Comparison of ENCODE assay signal across 20 cellular contexts in the genomic region with DNA sequence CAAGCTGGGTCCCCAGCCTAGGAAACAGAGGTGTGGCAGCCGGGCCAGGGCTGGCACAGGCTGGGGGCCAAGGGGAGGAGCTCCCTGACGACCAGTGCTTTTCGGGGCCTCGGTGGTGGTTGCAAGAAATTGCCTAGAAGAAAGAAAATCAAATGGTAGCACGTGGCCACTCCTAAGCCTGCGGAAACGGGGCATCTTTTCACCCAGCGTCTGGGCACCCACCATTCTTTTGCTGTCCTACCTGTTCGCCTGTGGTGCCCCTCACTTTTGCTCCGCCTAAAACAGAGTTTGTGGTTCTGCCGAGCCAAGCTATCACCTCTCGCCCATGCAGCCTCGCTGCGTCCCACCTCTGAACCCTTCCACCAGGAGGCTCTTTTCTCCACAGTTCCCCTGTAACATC. TPM values are rescaled to one million over a fixed set of nuclear protein-coding genes. Genes with fewer than 3 reads are reported as not detected.
DNase-seq lines count a peak whose midpoint lies in the region; ATAC-seq, FAIRE-seq and TF ChIP-seq lines count a peak whose summit lies in the region.
"Had no signal": no experiment of that assay in that cellular context is flagged by ENCODE, and none has a peak within 500 bp of the region (broad histone marks: within the 10 kb centered on the region; RNA-seq: fewer than 3 reads in every experiment).

No MANE protein-coding gene starts in this region.

- H3K9me3 Mint-ChIP-seq in GM23338: no peaks in the 10 kb centered on the region
- H3K9me3 Mint-ChIP-seq in immature natural killer cell: no peaks in the 10 kb centered on the region
- H3K9me3 Mint-ChIP-seq: IgD-negative memory B cell had no signal

- no peak for TF ChIP-seq EP300 in K562 (IDR thresholded peaks at IDR 0.05; ENCODE audit: low read length)

- H3K79me2 ChIP-seq in GM23338 (replicated peaks; ENCODE audit: insufficient read depth) (no peaks in the 10 kb centered on the region), K562 (ENCODE audit: control insufficient read depth, insufficient read depth, low read length) (no peaks in the 10 kb centered on the region)

- H3K9me1 ChIP-seq in K562 (ENCODE audit: control insufficient read depth, insufficient read depth, low read length): no peaks in the 10 kb centered on the region

- H3K27me3 Mint-ChIP-seq in GM23338 (ENCODE audit: insufficient read depth, low read depth, poor library complexity) (peaks cover 17% of the 10 kb centered on the region), immature natural killer cell (ENCODE audit: low read depth in 3 of 3) (peaks cover 0 to 3% (median 2%) of the 10 kb centered on the region in 3 donors)

- peak in 1 of 2 experiments; percentile 30; a peak in 2 of 4 replicates for TF ChIP-seq CTCF in GM23338 (conservative IDR thresholded peaks at IDR 0.05; ENCODE audit: low read depth in 2 of 2)
- TF ChIP-seq CTCF in HEK293 (tag by site-specific recombination; IDR thresholded peaks at IDR 0.05): no peak
- peak in 2 of 3 experiments; percentile 4 to 17; a peak in 2 of 6 replicates for TF ChIP-seq CTCF in K562 (IDR thresholded peaks at IDR 0.05 in 2 of 3, conservative IDR thresholded peaks at IDR 0.05 in 1 of 3; ENCODE audit: insufficient read depth in 2 of 3, low read depth in 1 of 3, low read length in 3 of 3)
- peak; percentile 4 for TF ChIP-seq CTCF in retinal pigment epithelial cell (conservative IDR thresholded peaks at IDR 0.05; ENCODE audit: low read depth, low read length)

- in situ Hi-C loops in K562 (cut with MboI): no loop called here

- H3K36me3 ChIP-seq in GM23338 (ENCODE audit: insufficient read depth) (peaks cover 8% of the 10 kb centered on the region), HEK293 (ENCODE audit: control insufficient read depth in 2 of 2, insufficient read depth in 1 of 2, low read length in 2 of 2) (peaks cover 4 to 29% of the 10 kb centered on the region in 2 experiments), K562 (ENCODE audit: control insufficient read depth, insufficient read depth, low read length) (no peaks in the 10 kb centered on the region)
- H3K36me3 ChIP-seq: BLaER1 had no signal

- peaks cover 27% of the 10 kb centered on the region for H3K4me1 Mint-ChIP-seq in GM23338
- peaks cover 7% of the 10 kb centered on the region in 2 donors for H3K4me1 Mint-ChIP-seq in immature natural killer cell

- peaks cover 11% of the 10 kb centered on the region; the same call in 1 of the 2 replicates for H3F3A ChIP-seq in GM23338 (replicated peaks; ENCODE audit: low read depth)

- no peaks in the 10 kb centered on the region for H3K4me1 ChIP-seq in GM23338 (ENCODE audit: insufficient read depth)
- peaks cover 3% of the 10 kb centered on the region; the same call in 1 of the 2 replicates for H3K4me1 ChIP-seq in HEK293 (ENCODE audit: control insufficient read depth, insufficient read depth, low read length)
- H3K4me1 ChIP-seq in K562 (replicated peaks in 1 of 2; ENCODE audit: control insufficient read depth in 2 of 2, insufficient read depth in 2 of 2, low read length in 2 of 2): peaks cover 9 to 30% of the 10 kb centered on the region in 2 experiments; a peak in 4 of 5 replicates

- no TSS peak for BruUV-seq in K562 (replicated peaks; lab: Mats Ljungman, UMichigan)

- 0 out of 4 replicates have a peak, but pooled peaks of 1 of the 2 experiments have one; percentile 8 for TF ChIP-seq RAD21 in K562 (CRISPR knock-in tag; conservative IDR thresholded peaks at IDR 0.05 in 1 of 2, IDR thresholded peaks at IDR 0.05 in 1 of 2)

- H3K4me2 ChIP-seq in GM23338: no peak overlapping the region
- no peak overlapping the region for H3K4me2 ChIP-seq in K562 (ENCODE audit: insufficient read depth, low read length)
- H3K4me2 ChIP-seq: BLaER1, KMS-11 had no signal

- POLR2A ChIA-PET in HEK293 (lab: Yijun Ruan, JAX): interaction anchor here (0.5 to 1.8 kb wide), 4 partner anchors 10 to 145 kb away, joined by 3 to 10 read pairs (median 4); no protein-coding TSS in a partner anchor
- POLR2A ChIA-PET in K562 (lab: Yijun Ruan, JAX): interaction anchor here (0.5 to 1.0 kb wide), 4 partner anchors 143 to 238 kb away, joined by 3 read pairs; no protein-coding TSS in a partner anchor

- H2AFZ ChIP-seq in GM23338 (no peak overlapping the region), K562 (ENCODE audit: low read depth, low read length) (no peak overlapping the region)

- no peak for TF ChIP-seq POLR2A in K562 (conservative IDR thresholded peaks at IDR 0.05)

- no peak overlapping the region for H3K4me3 Mint-ChIP-seq in GM23338
- no peak overlapping the region for H3K4me3 Mint-ChIP-seq in immature natural killer cell
- H3K4me3 Mint-ChIP-seq: IgD-negative memory B cell had no signal

- H3K27me3 ChIP-seq in GM23338 (ENCODE audit: insufficient read depth) (no peaks in the 10 kb centered on the region), K562 (ENCODE audit: control insufficient read depth in 2 of 2, insufficient read depth in 2 of 2, low read length in 2 of 2) (peaks cover 34 to 80% of the 10 kb centered on the region in 2 experiments)
- H3K27me3 ChIP-seq: BLaER1 had no signal

- no peak overlapping the region for H3K4me3 ChIP-seq in GM23338
- H3K4me3 ChIP-seq in HEK293 (ENCODE audit: low read depth, low read length): no peak overlapping the region
- H3K4me3 ChIP-seq in K562: no peak overlapping the region
- no peak overlapping the region for H3K4me3 ChIP-seq in retinal pigment epithelial cell (ENCODE audit: low read length)
- H3K4me3 ChIP-seq: BLaER1 had no signal

- H3K27ac ChIP-seq in GM23338 (ENCODE audit: low read depth): 0 out of 2 replicates have a peak overlapping the region, but pooled peaks have one; percentile 32
- H3K27ac ChIP-seq in HEK293 (ENCODE audit: extremely low read depth, low read depth, low read length): no peak overlapping the region; the same call in 1 of the 2 replicates
- no peak overlapping the region for H3K27ac ChIP-seq in K562 (ENCODE audit: extremely low read depth, low read depth, low read length)
- H3K27ac ChIP-seq: BLaER1, KMS-11 had no signal

- intact Hi-C loops in K562 (cut with micrococcal nuclease): no loop called here

- WGBS in K562 (ENCODE audit: insufficient coverage, low coverage, missing lambda C conversion rate): 3% methylated on average over 14 of the region's 14 CpGs

- H3K36me3 Mint-ChIP-seq in GM23338 (ENCODE audit: low read depth) (peaks cover 58% of the 10 kb centered on the region), immature natural killer cell (no peaks in the 10 kb centered on the region)

- H4K20me1 ChIP-seq in GM23338 (replicated peaks; ENCODE audit: insufficient read depth) (no peaks in the 10 kb centered on the region; the same call in 1 of the 2 replicates), K562 (replicated peaks; ENCODE audit: control insufficient read depth, insufficient read depth, low read length) (peaks cover 6% of the 10 kb centered on the region; the same call in 1 of the 2 replicates)
- H4K20me1 ChIP-seq: BLaER1 had no signal

- no peak for FAIRE-seq in K562 (lab: Jason Lieb, UNC)
- FAIRE-seq: G401.6, GM12891 had no signal

- CTCF ChIA-PET in HEK293 (lab: Yijun Ruan, JAX): interaction anchor here (0.5 to 8.4 kb wide), 20 partner anchors 8 to 1334 kb away, joined by 3 to 237 read pairs (median 4); partner anchors contain the start of gene FFAR3
- CTCF ChIA-PET in K562 (lab: Yijun Ruan, JAX; ENCODE audit: low intra/inter-chr PET ratio): interaction anchor here (0.6 kb wide), 2 partner anchors 40 to 52 kb away, joined by 3 read pairs; no protein-coding TSS in a partner anchor

- no peaks in the 10 kb centered on the region for H3K9me2 ChIP-seq in GM23338 (ENCODE audit: insufficient read depth)

- no peaks in the 10 kb centered on the region for H3K9me3 ChIP-seq in HEK293 (ENCODE audit: control insufficient read depth, insufficient read depth, low read depth, low read length)
- no peaks in the 10 kb centered on the region for H3K9me3 ChIP-seq in K562 (replicated peaks; ENCODE audit: control insufficient read depth, insufficient read depth, low read depth, low read length)
- H3K9me3 ChIP-seq: BLaER1 had no signal

- ATAC-seq in GM23338: 0 out of 3 replicates have a peak, but pooled peaks have one; percentile 6
- peak; percentile 39; the same call in 2 of the 3 replicates for ATAC-seq in K562
- ATAC-seq in GM18867 (IDR thresholded peaks at IDR 0.05; ENCODE audit: unreplicated experiment): no peak
- ATAC-seq in HG02798 (IDR thresholded peaks at IDR 0.05; ENCODE audit: poor library complexity, unreplicated experiment): no peak

- peak overlapping the region in 1 of 2 experiments; percentile 0; a peak in 2 of 4 replicates for H3K9ac ChIP-seq in K562 (ENCODE audit: insufficient read depth in 1 of 2, low read depth in 2 of 2, low read length in 2 of 2)
- H3K9ac ChIP-seq: BLaER1, KMS-11 had no signal

- no peak for DNase-seq in GM23338 (ENCODE audit: low spot score)
- no peak for DNase-seq in K562 (ENCODE audit: extremely low read depth in 1 of 4, low spot score in 3 of 4)
- DNase-seq in retinal pigment epithelial cell (ENCODE audit: low read depth): no peak
- no peak for DNase-seq in immature natural killer cell
- DNase-seq: AML-193, Calu3, DMS153, DMS79 treated with DMSO at 0.1 percent for 48 hours, EL, GOT3, HCEC 1CT had no signal

- H3K27ac Mint-ChIP-seq in GM23338: no peak overlapping the region
- H3K27ac Mint-ChIP-seq in immature natural killer cell: no peak overlapping the region
- H3K27ac Mint-ChIP-seq: IgD-negative memory B cell had no signal

RNA-seq across cellular contexts. Expression of gene KRTDAP, which starts 7.1 kb away (rescaled TPM):
- total RNA-seq in GM23338 (2014; rRNA removed; shearing (Covaris generic)): not detected in 2 replicates
- polyA plus RNA-seq in GM23338 (2016; fragmentation: Nextera tagmentation; extraction: Ambion mirVana) (1.6 and 2.7 TPM in 2 replicates), K562 (2011; rRNA removed) (not detected in 2 replicates), K562 (2014; fragmentation: Illumina TruSeq; extraction: Trizol) (not detected in 2 replicates), K562 (2014; fragmentation: Nextera tagmentation; extraction: Ambion mirVana) (not detected), K562 (2014; rRNA removed) (not detected in 2 replicates), immature natural killer cell (not detected)
- total RNA-seq in K562 (2011; cell fraction: chromatin; rRNA removed; ENCODE audit: low replicate concordance): not detected in 2 replicates
- not detected in 2 replicates for total RNA-seq in K562 (2011; cell fraction: nucleolus; rRNA removed)
- total RNA-seq in K562 (2011; cell fraction: nucleoplasm; rRNA removed): not detected in 2 replicates
- total RNA-seq in K562 (2014; rRNA removed) (not detected in 2 replicates), K562 (2014; rRNA removed; fragmentation: Illumina TruSeq; extraction: Trizol) (not detected in 2 replicates), K562 (2015; rRNA removed; fragmentation: Illumina TruSeq; extraction: Trizol) (not detected in 2 replicates), K562 (2021) (not detected in 2 replicates)
- polyA plus RNA-seq in K562 (2011; cell fraction: cytosol; rRNA removed): not detected in 2 replicates
- polyA plus RNA-seq in K562 (2011; cell fraction: nucleus; rRNA removed): not detected in 2 replicates
- polyA plus RNA-seq in K562 (2012): not detected in 2 replicates
- polyA minus RNA-seq in K562 (2011; rRNA and poly(A)+ RNA removed): not detected in 2 replicates
- not detected in 2 replicates for polyA minus RNA-seq in K562 (2011; cell fraction: cytosol; rRNA and poly(A)+ RNA removed)
- not detected in 2 replicates for polyA minus RNA-seq in K562 (2011; cell fraction: nucleus; rRNA and poly(A)+ RNA removed)
- total RNA-seq: A673, Calu3 had no signal
- polyA plus RNA-seq: IgD-negative memory B cell had no signal

RNA-seq across cellular contexts. Expression of gene DMKN, which starts 16.0 kb away (rescaled TPM):
- total RNA-seq in GM23338 (2014; rRNA removed; shearing (Covaris generic)): 259 and 276 TPM in 2 replicates
- polyA plus RNA-seq in GM23338 (2016; fragmentation: Nextera tagmentation; extraction: Ambion mirVana): 569 and 615 TPM in 2 replicates
- 0.42 and 1.5 TPM in 2 replicates for total RNA-seq in K562 (2011; cell fraction: chromatin; rRNA removed; ENCODE audit: low replicate concordance)
- 0.67 TPM in 1 of 2 replicates, not detected in the other for total RNA-seq in K562 (2011; cell fraction: nucleolus; rRNA removed)
- total RNA-seq in K562 (2011; cell fraction: nucleoplasm; rRNA removed): 1.5 TPM in 1 of 2 replicates, not detected in the other
- not detected in 2 replicates for total RNA-seq in K562 (2014; rRNA removed)
- total RNA-seq in K562 (2014; rRNA removed; fragmentation: Illumina TruSeq; extraction: Trizol): not detected in 2 replicates
- not detected in 2 replicates for total RNA-seq in K562 (2015; rRNA removed; fragmentation: Illumina TruSeq; extraction: Trizol)
- total RNA-seq in K562 (2021): 0.53 TPM in 1 of 2 replicates, not detected in the other
- polyA plus RNA-seq in K562 (2011; rRNA removed): 0.36 and 0.65 TPM in 2 replicates
- polyA plus RNA-seq in K562 (2011; cell fraction: cytosol; rRNA removed): 1.3 and 1.6 TPM in 2 replicates
- 0.91 and 2.1 TPM in 2 replicates for polyA plus RNA-seq in K562 (2011; cell fraction: nucleus; rRNA removed)
- 0.53 and 2.7 TPM in 2 replicates for polyA plus RNA-seq in K562 (2012)
- polyA plus RNA-seq in K562 (2014; fragmentation: Illumina TruSeq; extraction: Trizol): not detected in 2 replicates
- not detected for polyA plus RNA-seq in K562 (2014; fragmentation: Nextera tagmentation; extraction: Ambion mirVana)
- polyA plus RNA-seq in K562 (2014; rRNA removed): not detected in 2 replicates
- not detected in 2 replicates for polyA minus RNA-seq in K562 (2011; rRNA and poly(A)+ RNA removed)
- not detected in 2 replicates for polyA minus RNA-seq in K562 (2011; cell fraction: cytosol; rRNA and poly(A)+ RNA removed)
- 0.13 and 0.89 TPM in 2 replicates for polyA minus RNA-seq in K562 (2011; cell fraction: nucleus; rRNA and poly(A)+ RNA removed)
- polyA plus RNA-seq in immature natural killer cell: 10 to 100 TPM in 2 of 3 donors, 1 to 10 TPM in 1; 5.0 to 24.5 (median 20.3) TPM
- total RNA-seq: A673 had no signal

RNA-seq across cellular contexts. Expression of gene SBSN, which starts 30.7 kb away (rescaled TPM):
- total RNA-seq in GM23338 (2014; rRNA removed; shearing (Covaris generic)): not detected in 2 replicates
- polyA plus RNA-seq in GM23338 (2016; fragmentation: Nextera tagmentation; extraction: Ambion mirVana) (0.39 and 0.42 TPM in 2 replicates), K562 (2011; rRNA removed) (not detected in 2 replicates), K562 (2014; fragmentation: Illumina TruSeq; extraction: Trizol) (not detected in 2 replicates), K562 (2014; fragmentation: Nextera tagmentation; extraction: Ambion mirVana) (not detected), K562 (2014; rRNA removed) (not detected in 2 replicates), immature natural killer cell (not detected)
- not detected in 2 replicates for total RNA-seq in K562 (2011; cell fraction: chromatin; rRNA removed; ENCODE audit: low replicate concordance)
- total RNA-seq in K562 (2011; cell fraction: nucleolus; rRNA removed): not detected in 2 replicates
- not detected in 2 replicates for total RNA-seq in K562 (2011; cell fraction: nucleoplasm; rRNA removed)
- total RNA-seq in K562 (2014; rRNA removed) (0.05 TPM in 1 of 2 replicates, not detected in the other), K562 (2014; rRNA removed; fragmentation: Illumina TruSeq; extraction: Trizol) (not detected in 2 replicates), K562 (2015; rRNA removed; fragmentation: Illumina TruSeq; extraction: Trizol) (not detected in 2 replicates), K562 (2021) (not detected in 2 replicates)
- not detected in 2 replicates for polyA plus RNA-seq in K562 (2011; cell fraction: cytosol; rRNA removed)
- polyA plus RNA-seq in K562 (2011; cell fraction: nucleus; rRNA removed): not detected in 2 replicates
- polyA plus RNA-seq in K562 (2012): not detected in 2 replicates
- polyA minus RNA-seq in K562 (2011; rRNA and poly(A)+ RNA removed): not detected in 2 replicates
- polyA minus RNA-seq in K562 (2011; cell fraction: cytosol; rRNA and poly(A)+ RNA removed): not detected in 2 replicates
- not detected in 2 replicates for polyA minus RNA-seq in K562 (2011; cell fraction: nucleus; rRNA and poly(A)+ RNA removed)
- total RNA-seq: A673, Calu3 had no signal
- polyA plus RNA-seq: IgD-negative memory B cell had no signal

RNA-seq across cellular contexts. Expression of gene GAPDHS, which starts 35.9 kb away (rescaled TPM):
- total RNA-seq in GM23338 (2014; rRNA removed; shearing (Covaris generic)): not detected in 2 replicates
- 0.21 TPM in 1 of 2 replicates, not detected in the other for polyA plus RNA-seq in GM23338 (2016; fragmentation: Nextera tagmentation; extraction: Ambion mirVana)
- not detected in 2 replicates for total RNA-seq in K562 (2011; cell fraction: chromatin; rRNA removed; ENCODE audit: low replicate concordance)
- total RNA-seq in K562 (2011; cell fraction: nucleolus; rRNA removed): not detected in 2 replicates
- total RNA-seq in K562 (2011; cell fraction: nucleoplasm; rRNA removed): not detected in 2 replicates
- total RNA-seq in K562 (2014; rRNA removed): not detected in 2 replicates
- total RNA-seq in K562 (2014; rRNA removed; fragmentation: Illumina TruSeq; extraction: Trizol): not detected in 2 replicates
- not detected in 2 replicates for total RNA-seq in K562 (2015; rRNA removed; fragmentation: Illumina TruSeq; extraction: Trizol)
- not detected in 2 replicates for total RNA-seq in K562 (2021)
- polyA plus RNA-seq in K562 (2011; rRNA removed): 0.08 TPM in 1 of 2 replicates, not detected in the other
- not detected in 2 replicates for polyA plus RNA-seq in K562 (2011; cell fraction: cytosol; rRNA removed)
- polyA plus RNA-seq in K562 (2011; cell fraction: nucleus; rRNA removed): not detected in 2 replicates
- not detected in 2 replicates for polyA plus RNA-seq in K562 (2012)
- polyA plus RNA-seq in K562 (2014; fragmentation: Illumina TruSeq; extraction: Trizol): not detected in 2 replicates
- not detected for polyA plus RNA-seq in K562 (2014; fragmentation: Nextera tagmentation; extraction: Ambion mirVana)
- polyA plus RNA-seq in K562 (2014; rRNA removed): 0.12 TPM in 1 of 2 replicates, not detected in the other
- polyA minus RNA-seq in K562 (2011; rRNA and poly(A)+ RNA removed): not detected in 2 replicates
- polyA minus RNA-seq in K562 (2011; cell fraction: cytosol; rRNA and poly(A)+ RNA removed): not detected in 2 replicates
- polyA minus RNA-seq in K562 (2011; cell fraction: nucleus; rRNA and poly(A)+ RNA removed): not detected in 2 replicates
- not detected for polyA plus RNA-seq in immature natural killer cell
- total RNA-seq: A673, Calu3 had no signal
- polyA plus RNA-seq: IgD-negative memory B cell had no signal

RNA-seq across cellular contexts. Expression of gene TMEM147, which starts 48.0 kb away (rescaled TPM):
- 164 and 170 TPM in 2 replicates for total RNA-seq in GM23338 (2014; rRNA removed; shearing (Covaris generic))
- polyA plus RNA-seq in GM23338 (2016; fragmentation: Nextera tagmentation; extraction: Ambion mirVana): 272 TPM in 2 replicates
- 68.3 and 181 TPM in 2 replicates for total RNA-seq in K562 (2011; cell fraction: chromatin; rRNA removed; ENCODE audit: low replicate concordance)
- 322 and 336 TPM in 2 replicates for total RNA-seq in K562 (2011; cell fraction: nucleolus; rRNA removed)
- 256 and 280 TPM in 2 replicates for total RNA-seq in K562 (2011; cell fraction: nucleoplasm; rRNA removed)
- 161 and 202 TPM in 2 replicates for total RNA-seq in K562 (2014; rRNA removed)
- 101 and 120 TPM in 2 replicates for total RNA-seq in K562 (2014; rRNA removed; fragmentation: Illumina TruSeq; extraction: Trizol)
- 124 and 134 TPM in 2 replicates for total RNA-seq in K562 (2015; rRNA removed; fragmentation: Illumina TruSeq; extraction: Trizol)
- 142 and 162 TPM in 2 replicates for total RNA-seq in K562 (2021)
- polyA plus RNA-seq in K562 (2011; rRNA removed): 189 and 205 TPM in 2 replicates
- polyA plus RNA-seq in K562 (2011; cell fraction: cytosol; rRNA removed): 306 and 458 TPM in 2 replicates
- 165 and 200 TPM in 2 replicates for polyA plus RNA-seq in K562 (2011; cell fraction: nucleus; rRNA removed)
- 129 and 174 TPM in 2 replicates for polyA plus RNA-seq in K562 (2012)
- 156 and 158 TPM in 2 replicates for polyA plus RNA-seq in K562 (2014; fragmentation: Illumina TruSeq; extraction: Trizol)
- polyA plus RNA-seq in K562 (2014; fragmentation: Nextera tagmentation; extraction: Ambion mirVana): 10 to 100 TPM; 73.8 to 78.2 TPM
- 194 and 231 TPM in 2 replicates for polyA plus RNA-seq in K562 (2014; rRNA removed)
- 135 and 206 TPM in 2 replicates for polyA minus RNA-seq in K562 (2011; rRNA and poly(A)+ RNA removed)
- polyA minus RNA-seq in K562 (2011; cell fraction: cytosol; rRNA and poly(A)+ RNA removed): 70.2 and 86.0 TPM in 2 replicates
- 29.9 and 42.4 TPM in 2 replicates for polyA minus RNA-seq in K562 (2011; cell fraction: nucleus; rRNA and poly(A)+ RNA removed)
- polyA plus RNA-seq in immature natural killer cell: 100 to 1,000 TPM; 117 to 184 (median 151) TPM

Comparison
In these comparisons a context has a peak if more than half of its experiments do, and no peak if none do; other contexts are left out.
1. ATAC-seq: peak in GM23338 (single experiment) and K562 (single experiment); none in GM18867 (single experiment) and HG02798 (single experiment).
2. RNA of gene DMKN, which starts 16.0 kb away (polyA plus RNA-seq): 569 to 615 TPM in GM23338; 5.0 to 24.5 TPM in immature natural killer cell and 0.36 to 2.7 TPM in K562; every median in the first group is over 10 times any median in the second.